In genomic region chr11:57463596-57464342, GRCh38 we compare ENCODE assay signal across 25 cellular contexts. TPM values are rescaled to one million over a fixed set of nuclear protein-coding genes. Genes with fewer than 3 reads are reported as not detected.
DNase-seq lines count a peak whose midpoint lies in the region; ATAC-seq and TF ChIP-seq lines count a peak whose summit lies in the region.
"Had no signal": no experiment of that assay in that cellular context is flagged by ENCODE, and none has a peak within 500 bp of the region (broad histone marks: within the 10 kb centered on the region; RNA-seq: fewer than 3 reads in every experiment).

No MANE protein-coding gene starts in this region.

- DNase-seq in NCI-H82 (lab: John Stamatoyannopoulos, UW), result peak; percentile 59
- DNase-seq in NCI-H82 treated with DMSO at 0.1 percent for 48 hours (lab: John Stamatoyannopoulos, UW; ENCODE audit: unreplicated experiment), result no peak
- DNase-seq in WTC11 (ENCODE audit: low spot score), result peak; percentile 27
- DNase-seq in mucosa of descending colon, result peak in 2 of 3 donors; percentile 10 to 23
- DNase-seq in left ventricle myocardium inferior, result no peak
- no peak for DNase-seq in adrenal gland
- DNase-seq in GM10248 (ENCODE audit: extremely low spot score), result no peak
- DNase-seq: ACHN; activated CD4-positive, alpha-beta T cell treated with anti-CD3 and anti-CD28 coated beads for 36 hours; activated naive CD4-positive, alpha-beta T cell treated with anti-CD3 and anti-CD28 coated beads, Interleukin-2, amount 50 U/mL, for 16 hours; activated T-cell treated with anti-CD3 and anti-CD28 coated beads, Interleukin-2, amount 50 U/mL, for 72 hours; effector CD4-positive, alpha-beta T cell; foreskin keratinocyte; hippocampal formation; lower lobe of right lung; MM.1S; NCI-H226; Peyer's patch; right lobe of liver; T-helper 1 cell; upper lobe of left lung had no signal

- peaks cover 16% of the 10 kb centered on the region for H3K4me1 ChIP-seq in mucosa of descending colon (ENCODE audit: low read depth)
- peaks cover 23% of the 10 kb centered on the region for H3K4me1 ChIP-seq in left ventricle myocardium inferior
- H3K4me1 ChIP-seq in adrenal gland (replicated peaks in 1 of 2), result peaks cover 19% of the 10 kb centered on the region in 2 donors
- H3K4me1 ChIP-seq: foreskin keratinocyte had no signal

- H3K27ac ChIP-seq in left ventricle myocardium inferior (replicated peaks) (no peak overlapping the region), adrenal gland (no peak overlapping the region)
- H3K27ac ChIP-seq: C4-2B, foreskin keratinocyte, lower lobe of right lung, Peyer's patch, right lobe of liver, SJCRH30, upper lobe of left lung had no signal

- TF ChIP-seq CTCF in WTC11 (IDR thresholded peaks at IDR 0.05) (no peak), mucosa of descending colon (IDR thresholded peaks at IDR 0.05) (no peak), left ventricle myocardium inferior (IDR thresholded peaks at IDR 0.05; ENCODE audit: borderline replicate concordance) (no peak), adrenal gland (IDR thresholded peaks at IDR 0.05) (no peak), GM10248 (IDR thresholded peaks at IDR 0.05; ENCODE audit: control extremely low read depth, extremely low read depth, low read depth, missing control alignments) (no peak)

- H3K36me3 ChIP-seq in mucosa of descending colon (ENCODE audit: low read depth) (no peaks in the 10 kb centered on the region), left ventricle myocardium inferior (no peaks in the 10 kb centered on the region), adrenal gland (replicated peaks in 1 of 2) (no peaks in the 10 kb centered on the region)
- H3K36me3 ChIP-seq: lower lobe of right lung, Peyer's patch, right lobe of liver, SJCRH30, upper lobe of left lung had no signal

- intact Hi-C loops in mucosa of descending colon (cut with DNase I, micrococcal nuclease) (loop anchor here in 1 of 2 donors (10.0 kb wide), 1 partner anchor 1051 kb away; no protein-coding TSS in a partner anchor), left ventricle myocardium inferior (cut with micrococcal nuclease) (no loop called here), adrenal gland (cut with DNase I) (loop anchor here in 1 of 2 donors (5.0 to 10.0 kb wide), 2 partner anchors 64 to 181 kb away; partner anchors contain the start of gene YPEL4)

- no peak overlapping the region for H3K27ac Mint-ChIP-seq in WTC11
- H3K27ac Mint-ChIP-seq in stimulated activated memory B cell treated with anti-CD40 and anti-IgM and Interleukin-4, amounts not matched to agents 10 μg/mL and 1 μg/mL and 100 μg/mL, for 72 hours, result no peak overlapping the region
- H3K27ac Mint-ChIP-seq: activated CD4-positive, alpha-beta T cell treated with anti-CD3 and anti-CD28 coated beads for 36 hours; activated T-cell treated with anti-CD3 and anti-CD28 coated beads, Interleukin-2, amount 50 U/mL, for 72 hours had no signal

- H3K36me3 Mint-ChIP-seq in WTC11, result no peaks in the 10 kb centered on the region
- H3K36me3 Mint-ChIP-seq in stimulated activated memory B cell treated with anti-CD40 and anti-IgM and Interleukin-4, amounts not matched to agents 10 μg/mL and 1 μg/mL and 100 μg/mL, for 72 hours, result no peaks in the 10 kb centered on the region

- H3K4me3 ChIP-seq in mucosa of descending colon (no peak overlapping the region), left ventricle myocardium inferior (no peak overlapping the region), adrenal gland (no peak overlapping the region)
- H3K4me3 ChIP-seq: HAP-1, lower lobe of right lung, Peyer's patch, right lobe of liver, SJCRH30, upper lobe of left lung had no signal

- H3K9me3 ChIP-seq in mucosa of descending colon (no peaks in the 10 kb centered on the region), left ventricle myocardium inferior (replicated peaks) (no peaks in the 10 kb centered on the region), adrenal gland (replicated peaks in 1 of 3) (no peaks in the 10 kb centered on the region)
- H3K9me3 ChIP-seq: HAP-1, lower lobe of right lung, Peyer's patch, right lobe of liver, SJCRH30, upper lobe of left lung had no signal

- CTCF ChIA-PET in WTC11 (lab: Charles Lee) (interaction anchor here (0.9 to 2.8 kb wide), 10 partner anchors 9 to 118 kb away, joined by 3 to 21 read pairs (median 4); partner anchors contain the start of gene SLC43A1), GM10248 (lab: Yijun Ruan, JAX) (interaction anchor here (0.7 to 10.4 kb wide), 7 partner anchors 9 to 181 kb away, joined by 3 to 200 read pairs (median 5); partner anchors contain the start of gene TIMM10)

- no peak for TF ChIP-seq POLR2A in adrenal gland (IDR thresholded peaks at IDR 0.05)

- POLR2A ChIA-PET in WTC11 (lab: Charles Lee), result interaction anchor here (1.0 to 1.1 kb wide), 3 partner anchors 10 to 134 kb away, joined by 3 to 6 read pairs (median 4); partner anchors contain the start of gene SERPING1
- POLR2A ChIA-PET in GM10248 (lab: Yijun Ruan, JAX), result no interaction called here

- peaks cover 52% of the 10 kb centered on the region for H3K4me1 Mint-ChIP-seq in WTC11
- peaks cover 14% of the 10 kb centered on the region for H3K4me1 Mint-ChIP-seq in stimulated activated memory B cell treated with anti-CD40 and anti-IgM and Interleukin-4, amounts not matched to agents 10 μg/mL and 1 μg/mL and 100 μg/mL, for 72 hours

- ATAC-seq in WTC11 (no peak), mucosa of descending colon (no peak)
- ATAC-seq in stimulated activated memory B cell treated with anti-CD40 and anti-IgM and Interleukin-4, amounts not matched to agents 10 μg/mL and 1 μg/mL and 100 μg/mL, for 72 hours, result peak; percentile 40
- ATAC-seq: activated CD4-positive, alpha-beta T cell treated with anti-CD3 and anti-CD28 coated beads for 36 hours; activated T-cell treated with anti-CD3 and anti-CD28 coated beads, Interleukin-2, amount 50 U/mL, for 72 hours; foreskin keratinocyte; lower lobe of right lung; right lobe of liver had no signal

- H3K27me3 ChIP-seq in left ventricle myocardium inferior (ENCODE audit: low read depth) (peaks cover 79% of the 10 kb centered on the region), adrenal gland (peaks cover 19% of the 10 kb centered on the region)
- H3K27me3 ChIP-seq: right lobe of liver had no signal

- no peak overlapping the region for H3K4me3 Mint-ChIP-seq in WTC11
- H3K4me3 Mint-ChIP-seq in stimulated activated memory B cell treated with anti-CD40 and anti-IgM and Interleukin-4, amounts not matched to agents 10 μg/mL and 1 μg/mL and 100 μg/mL, for 72 hours, result no peak overlapping the region
- H3K4me3 Mint-ChIP-seq: activated CD4-positive, alpha-beta T cell treated with anti-CD3 and anti-CD28 coated beads for 36 hours; activated T-cell treated with anti-CD3 and anti-CD28 coated beads, Interleukin-2, amount 50 U/mL, for 72 hours had no signal

- no peaks in the 10 kb centered on the region for H3K9me3 Mint-ChIP-seq in WTC11
- no peaks in the 10 kb centered on the region for H3K9me3 Mint-ChIP-seq in stimulated activated memory B cell treated with anti-CD40 and anti-IgM and Interleukin-4, amounts not matched to agents 10 μg/mL and 1 μg/mL and 100 μg/mL, for 72 hours
- H3K9me3 Mint-ChIP-seq: activated T-cell treated with anti-CD3 and anti-CD28 coated beads, Interleukin-2, amount 50 U/mL, for 72 hours had no signal

- 65 to 81% (median 74%) methylated on average over 10 to 12 of the region's 12 CpGs for WGBS in adrenal gland, 4 donors

- peaks cover 45% of the 10 kb centered on the region for H3K27me3 Mint-ChIP-seq in WTC11 (ENCODE audit: low read depth)
- peaks cover 38% of the 10 kb centered on the region for H3K27me3 Mint-ChIP-seq in stimulated activated memory B cell treated with anti-CD40 and anti-IgM and Interleukin-4, amounts not matched to agents 10 μg/mL and 1 μg/mL and 100 μg/mL, for 72 hours

TF ChIP-seq in WTC11, 78 proteins besides CTCF, POLR2A, EP300 and RAD21 (continues in another document):
- TF ChIP-seq, protein P1, sequence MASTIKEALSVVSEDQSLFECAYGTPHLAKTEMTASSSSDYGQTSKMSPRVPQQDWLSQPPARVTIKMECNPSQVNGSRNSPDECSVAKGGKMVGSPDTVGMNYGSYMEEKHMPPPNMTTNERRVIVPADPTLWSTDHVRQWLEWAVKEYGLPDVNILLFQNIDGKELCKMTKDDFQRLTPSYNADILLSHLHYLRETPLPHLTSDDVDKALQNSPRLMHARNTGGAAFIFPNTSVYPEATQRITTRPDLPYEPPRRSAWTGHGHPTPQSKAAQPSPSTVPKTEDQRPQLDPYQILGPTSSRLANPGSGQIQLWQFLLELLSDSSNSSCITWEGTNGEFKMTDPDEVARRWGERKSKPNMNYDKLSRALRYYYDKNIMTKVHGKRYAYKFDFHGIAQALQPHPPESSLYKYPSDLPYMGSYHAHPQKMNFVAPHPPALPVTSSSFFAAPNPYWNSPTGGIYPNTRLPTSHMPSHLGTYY (CRISPR knock-in tag; IDR thresholded peaks at IDR 0.05), result no peak
- TF ChIP-seq, protein P2, sequence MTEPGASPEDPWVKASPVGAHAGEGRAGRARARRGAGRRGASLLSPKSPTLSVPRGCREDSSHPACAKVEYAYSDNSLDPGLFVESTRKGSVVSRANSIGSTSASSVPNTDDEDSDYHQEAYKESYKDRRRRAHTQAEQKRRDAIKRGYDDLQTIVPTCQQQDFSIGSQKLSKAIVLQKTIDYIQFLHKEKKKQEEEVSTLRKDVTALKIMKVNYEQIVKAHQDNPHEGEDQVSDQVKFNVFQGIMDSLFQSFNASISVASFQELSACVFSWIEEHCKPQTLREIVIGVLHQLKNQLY (CRISPR knock-in tag; IDR thresholded peaks at IDR 0.05), result no peak
- no peak for TF ChIP-seq ZNF232 (CRISPR knock-in tag; IDR thresholded peaks at IDR 0.05)
- TF ChIP-seq ZNF219 (CRISPR knock-in tag; IDR thresholded peaks at IDR 0.05; ENCODE audit: borderline replicate concordance), result no peak

RNA-seq across cellular contexts. Expression of gene RTN4RL2, which starts 3.4 kb away (rescaled TPM):
- total RNA-seq in WTC11 (2021), result 13.8 to 15.5 TPM (median 14.3 TPM) in 3 replicates
- under 1 TPM; 0.38 to 0.73 (median 0.48) TPM for total RNA-seq in mucosa of descending colon
- 1.3 TPM for total RNA-seq in left ventricle myocardium inferior
- 1 to 10 TPM in 3 of 8 donors, under 1 TPM in 4, not detected in 1; 0.24 to 2.1 (median 0.71) TPM for total RNA-seq in adrenal gland
- 1 to 10 TPM in 1 of 3 donors, under 1 TPM in 1, not detected in 1; 0.56 to 1.0 TPM for polyA plus RNA-seq in adrenal gland

RNA-seq across cellular contexts. Expression of gene SLC43A3, which starts 36.8 kb away (rescaled TPM):
- total RNA-seq in WTC11 (2021) (22.6 to 25.8 TPM (median 25.3 TPM) in 3 replicates), mucosa of descending colon (10 to 100 TPM in 2 of 3 donors, 1 to 10 TPM in 1; 6.3 to 24.4 (median 16.9) TPM), left ventricle myocardium inferior (21.0 TPM), adrenal gland (10 to 100 TPM; 14.0 to 72.7 (median 36.8) TPM)
- polyA plus RNA-seq in adrenal gland, result 10 to 100 TPM; 20.7 to 36.1 (median 23.2) TPM

RNA-seq across cellular contexts. Expression of gene SLC43A1, which starts 51.7 kb away (rescaled TPM):
- total RNA-seq in WTC11 (2021), result 20.5 to 27.1 TPM (median 21.5 TPM) in 3 replicates
- 10 to 100 TPM in 1 of 3 donors, 1 to 10 TPM in 2; 8.3 to 22.6 (median 9.9) TPM for total RNA-seq in mucosa of descending colon
- 4.3 TPM for total RNA-seq in left ventricle myocardium inferior
- total RNA-seq in adrenal gland, result 10 to 100 TPM in 7 of 8 donors, 1 to 10 TPM in 1; 6.8 to 32.3 (median 26.4) TPM
- 10 to 100 TPM in 2 of 3 donors, 1 to 10 TPM in 1; 3.8 to 24.8 (median 14.8) TPM for polyA plus RNA-seq in adrenal gland

Comparison
In these comparisons a context has a peak if more than half of its experiments do, and no peak if none do; other contexts are left out.
1. DNase-seq: peak in NCI-H82 (single experiment), WTC11 (single experiment) and mucosa of descending colon (2 of 3); none in NCI-H82 treated with DMSO at 0.1 percent for 48 hours (single experiment), left ventricle myocardium inferior (single experiment), adrenal gland (0 of 7) and GM10248 (single experiment).